In the genomic region with DNA sequence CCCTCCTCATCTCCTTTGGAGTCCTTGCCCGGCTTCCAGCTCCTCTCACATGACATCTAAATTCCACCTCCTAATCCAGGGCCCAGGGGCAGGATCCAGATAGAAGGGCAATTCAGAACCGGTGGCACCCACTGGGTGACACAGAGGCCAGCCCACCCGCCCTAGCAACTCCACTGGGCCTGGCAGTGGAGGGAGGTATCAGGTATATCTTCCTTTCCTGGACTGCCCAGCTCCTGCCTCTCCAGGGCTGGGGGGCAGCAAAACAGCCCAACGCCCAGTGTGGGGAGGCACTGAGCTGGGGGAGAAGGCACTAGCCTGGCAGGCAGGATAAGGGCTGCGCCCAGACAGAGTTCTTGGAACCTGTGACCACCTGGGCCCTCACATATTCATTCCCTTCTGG, we compare ENCODE assay signal across 1 cellular context.
TF ChIP-seq lines count a peak whose summit lies in the region.

No MANE protein-coding gene starts in this region.

TF ChIP-seq in IMR-90, 13 proteins besides CTCF, POLR2A, EP300 and RAD21 (continued from another document):
- TF ChIP-seq MXI1 (IDR thresholded peaks at IDR 0.05; ENCODE audit: borderline replicate concordance, low read depth, low read length), result no peak
- no peak for TF ChIP-seq RFX5 (IDR thresholded peaks at IDR 0.05; ENCODE audit: low read depth, low read length)
TF ChIP-seq in IMR-90: peak in this region for 0.
